Comparison of ENCODE assay signal across 21 cellular contexts in genomic region chr5:131259326-131259725, GRCh38. TPM values are rescaled to one million over a fixed set of nuclear protein-coding genes. Genes with fewer than 3 reads are reported as not detected.
DNase-seq lines count a peak whose midpoint lies in the region; ATAC-seq lines count a peak whose summit lies in the region.
"Had no signal": no experiment of that assay in that cellular context is flagged by ENCODE, and none has a peak within 500 bp of the region (broad histone marks: within the 10 kb centered on the region; RNA-seq: fewer than 3 reads in every experiment).

No MANE protein-coding gene starts in this region.

- H3K9me3 ChIP-seq in SK-N-MC (ENCODE audit: low read depth, low read length) (no peaks in the 10 kb centered on the region; the same call in 1 of the 2 replicates), skeletal muscle satellite cell (replicated peaks; ENCODE audit: low read length) (no peaks in the 10 kb centered on the region)

- no peak for DNase-seq in activated CD8-positive, alpha-beta memory T cell treated with anti-CD3 and anti-CD28 coated beads, Interleukin-2, amount 10 ng/mL, durations not matched to agents 7 days and 5 days
- DNase-seq in activated CD8-positive, alpha-beta memory T cell treated with anti-CD3 and anti-CD28 coated beads, Interleukin-2, amount 50 U/mL, for 4 hours: no peak
- DNase-seq in SK-N-MC (ENCODE audit: low read depth, low spot score) (no peak), NCI-H187 (lab: John Stamatoyannopoulos, UW) (no peak), A172 (ENCODE audit: low spot score) (no peak)
- DNase-seq: ACHN; activated CD4-positive, alpha-beta T cell treated with anti-CD3 and anti-CD28 coated beads, Interleukin-2, amount 50 U/mL, for 48 hours; activated gamma-delta T cell treated with Interleukin-2 at 50 U/mL for 16 hours; EL; glutamatergic neuron; GM23248; mesenchymal stem cell; NCI-H1417 treated with DMSO at 0.1 percent for 48 hours; SHP77 had no signal

- peaks cover 44% of the 10 kb centered on the region for H3K4me1 ChIP-seq in skeletal muscle satellite cell (ENCODE audit: control insufficient read depth, insufficient read depth, low read length)

- H3K9me3 Mint-ChIP-seq in activated CD8-positive, alpha-beta memory T cell treated with anti-CD3 and anti-CD28 coated beads, Interleukin-2, amount 10 ng/mL, durations not matched to agents 7 days and 5 days (ENCODE audit: low read depth): no peaks in the 10 kb centered on the region
- H3K9me3 Mint-ChIP-seq in dendritic cell treated with granulocyte-macrophage colony-stimulating factor and Interleukin-4, amounts not matched to agents 40 ng/mL and 50 ng/mL, for 4 days: no peaks in the 10 kb centered on the region
- H3K9me3 Mint-ChIP-seq: brain, neural crest cell had no signal

- no peak overlapping the region for H3K9ac ChIP-seq in SK-N-MC (ENCODE audit: insufficient read length)
- no peak overlapping the region for H3K9ac ChIP-seq in skeletal muscle satellite cell (ENCODE audit: low read depth, low read length)
- H3K9ac ChIP-seq: GM23248, KMS-11 had no signal

- peaks cover 34% of the 10 kb centered on the region for H3K36me3 Mint-ChIP-seq in activated CD8-positive, alpha-beta memory T cell treated with anti-CD3 and anti-CD28 coated beads, Interleukin-2, amount 10 ng/mL, durations not matched to agents 7 days and 5 days
- peaks cover 6% of the 10 kb centered on the region for H3K36me3 Mint-ChIP-seq in dendritic cell treated with granulocyte-macrophage colony-stimulating factor and Interleukin-4, amounts not matched to agents 40 ng/mL and 50 ng/mL, for 4 days (ENCODE audit: low read depth)
- H3K36me3 Mint-ChIP-seq: brain had no signal

- H3K27ac ChIP-seq in SK-N-MC: peak overlapping the region; percentile 78
- H3K27ac ChIP-seq: GM23248, KMS-11 had no signal

- CTCF ChIA-PET in activated CD8-positive, alpha-beta memory T cell treated with anti-CD3 and anti-CD28 coated beads, Interleukin-2, amount 10 ng/mL, durations not matched to agents 7 days and 5 days (lab: Charles Lee): interaction anchor here (1.4 to 2.7 kb wide), 3 partner anchors 11 to 124 kb away, joined by 3 to 16 read pairs (median 12); no protein-coding TSS in a partner anchor

- intact Hi-C loops in dendritic cell treated with granulocyte-macrophage colony-stimulating factor and Interleukin-4, amounts not matched to agents 40 ng/mL and 50 ng/mL, for 4 days (cut with micrococcal nuclease): no loop called here

- H3K4me2 ChIP-seq in skeletal muscle satellite cell (ENCODE audit: low read length): peak overlapping the region; percentile 28
- H3K4me2 ChIP-seq: KMS-11 had no signal

- ATAC-seq in activated CD8-positive, alpha-beta memory T cell treated with anti-CD3 and anti-CD28 coated beads, Interleukin-2, amount 10 ng/mL, durations not matched to agents 7 days and 5 days: no peak
- no peak for ATAC-seq in GM19023 (IDR thresholded peaks at IDR 0.05; ENCODE audit: unreplicated experiment)
- ATAC-seq: esophagus mucosa had no signal

- H3K4me1 Mint-ChIP-seq in activated CD8-positive, alpha-beta memory T cell treated with anti-CD3 and anti-CD28 coated beads, Interleukin-2, amount 10 ng/mL, durations not matched to agents 7 days and 5 days: peaks cover 61% of the 10 kb centered on the region
- H3K4me1 Mint-ChIP-seq in dendritic cell treated with granulocyte-macrophage colony-stimulating factor and Interleukin-4, amounts not matched to agents 40 ng/mL and 50 ng/mL, for 4 days (ENCODE audit: low read depth): peaks cover 46% of the 10 kb centered on the region

- no peaks in the 10 kb centered on the region for H3K27me3 Mint-ChIP-seq in activated CD8-positive, alpha-beta memory T cell treated with anti-CD3 and anti-CD28 coated beads, Interleukin-2, amount 10 ng/mL, durations not matched to agents 7 days and 5 days
- no peaks in the 10 kb centered on the region for H3K27me3 Mint-ChIP-seq in dendritic cell treated with granulocyte-macrophage colony-stimulating factor and Interleukin-4, amounts not matched to agents 40 ng/mL and 50 ng/mL, for 4 days

- no peak overlapping the region for H3K4me3 ChIP-seq in SK-N-MC
- H3K4me3 ChIP-seq in skeletal muscle satellite cell (ENCODE audit: low read length): no peak overlapping the region
- H3K4me3 ChIP-seq: GM23248 had no signal

- no peaks in the 10 kb centered on the region for H3K27me3 ChIP-seq in skeletal muscle satellite cell (ENCODE audit: control insufficient read depth, insufficient read depth, low read length)

- H3K36me3 ChIP-seq in SK-N-MC (ENCODE audit: insufficient read depth, low read length) (peaks cover 17% of the 10 kb centered on the region), skeletal muscle satellite cell (ENCODE audit: insufficient read depth, low read length) (no peaks in the 10 kb centered on the region)

- peak overlapping the region; percentile 72 for H3K27ac Mint-ChIP-seq in activated CD8-positive, alpha-beta memory T cell treated with anti-CD3 and anti-CD28 coated beads, Interleukin-2, amount 10 ng/mL, durations not matched to agents 7 days and 5 days
- peak overlapping the region; percentile 83 for H3K27ac Mint-ChIP-seq in dendritic cell treated with granulocyte-macrophage colony-stimulating factor and Interleukin-4, amounts not matched to agents 40 ng/mL and 50 ng/mL, for 4 days
- H3K27ac Mint-ChIP-seq: brain had no signal

- H3K4me3 Mint-ChIP-seq in activated CD8-positive, alpha-beta memory T cell treated with anti-CD3 and anti-CD28 coated beads, Interleukin-2, amount 10 ng/mL, durations not matched to agents 7 days and 5 days: no peak overlapping the region
- H3K4me3 Mint-ChIP-seq in dendritic cell treated with granulocyte-macrophage colony-stimulating factor and Interleukin-4, amounts not matched to agents 40 ng/mL and 50 ng/mL, for 4 days: no peak overlapping the region
- H3K4me3 Mint-ChIP-seq: neural crest cell had no signal

RNA-seq across cellular contexts. Expression of gene CDC42SE2, which starts 4.5 kb away (rescaled TPM):
- 100 to 1,000 TPM; 118 to 149 TPM for total RNA-seq in activated CD8-positive, alpha-beta memory T cell treated with anti-CD3 and anti-CD28 coated beads, Interleukin-2, amount 10 ng/mL, durations not matched to agents 7 days and 5 days
- 19.2 and 23.1 TPM in 2 replicates for total RNA-seq in skeletal muscle satellite cell (2012; rRNA removed)
- 49.6 and 52.3 TPM in 2 replicates for total RNA-seq in A172 (2014; rRNA removed; shearing (Covaris generic))
